In the genomic region with DNA sequence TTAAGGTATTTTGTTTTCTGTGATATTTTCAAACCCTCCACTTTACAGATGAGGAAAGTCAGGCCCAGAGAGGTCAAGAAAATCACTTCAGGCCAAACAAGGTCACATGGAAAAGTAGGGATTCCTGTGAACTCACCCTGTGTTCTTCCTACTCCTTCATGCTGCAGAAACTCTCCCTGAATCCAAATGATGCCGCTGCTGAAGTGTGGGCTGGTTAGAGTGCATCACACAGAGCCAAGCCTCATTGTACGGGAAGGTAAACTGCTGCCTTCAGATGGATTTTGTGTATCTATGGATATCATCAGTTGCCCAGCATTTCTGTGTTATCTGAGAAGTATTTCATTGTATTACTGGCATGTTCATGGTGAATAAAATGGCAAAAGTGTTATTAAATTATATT, we compare ENCODE assay signal across 22 cellular contexts.
"Had no signal": no experiment of that assay in that cellular context is flagged by ENCODE, and none has a peak within 500 bp of the region (broad histone marks: within the 10 kb centered on the region; RNA-seq: fewer than 3 reads in every experiment).

No MANE protein-coding gene starts in this region.

- ATAC-seq: stimulated activated effector memory CD8-positive, alpha-beta T cell treated with anti-CD3 and anti-CD28 coated beads, Interleukin-12 subunit alpha, Interleukin-12 subunit beta, amount 100 ng/mL, for 72 hours; stimulated activated memory B cell treated with anti-CD40 and anti-IgM and Interleukin-4, amounts not matched to agents 10 μg/mL and 1 μg/mL and 100 μg/mL, for 72 hours; stimulated activated naive B cell treated with anti-CD40 and anti-IgM and Interleukin-4, amounts not matched to agents 10 μg/mL and 1 μg/mL and 100 μg/mL, for 72 hours; stimulated activated naive CD8-positive, alpha-beta T cell treated with anti-CD3 and anti-CD28 coated beads, Interleukin-15, amount 100 ng/mL, for 72 hours; stimulated activated naive CD8-positive, alpha-beta T cell treated with anti-CD3 and anti-CD28 coated beads, Interleukin-15, Interleukin-2, amounts not matched to agents 100 U/mL and 50 U/mL, for 24 hours; upper lobe of right lung had no signal

- DNase-seq: stimulated activated CD4-positive, alpha-beta T cell treated with anti-CD3 and anti-CD28 coated beads, Interleukin-2, amount 100 ng/mL, for 48 hours; stimulated activated CD4-positive, alpha-beta T cell treated with anti-CD3 and anti-CD28 coated beads, Interleukin-4, amount 100 ng/mL, for 1 hour; stimulated activated CD4-positive, alpha-beta T cell treated with anti-CD3 and anti-CD28 coated beads, Interleukin-4, amount 100 ng/mL, for 24 hours; stimulated activated CD4-positive, alpha-beta T cell treated with anti-CD3 and anti-CD28 coated beads, Interleukin-4, amount 100 ng/mL, for 4 hours; stimulated activated CD8-positive, alpha-beta memory T cell treated with anti-CD3 and anti-CD28 coated beads, Interleukin-4, amount 100 ng/mL, for 48 hours; stimulated activated naive B cell treated with anti-CD40 and anti-IgM and Interleukin-4, amounts not matched to agents 10 μg/mL and 1 μg/mL and 100 μg/mL, for 72 hours; stimulated activated naive CD4-positive, alpha-beta T cell; stimulated activated naive CD4-positive, alpha-beta T cell treated with Interleukin-2 at 50 U/mL for 16 hours; stimulated activated naive CD8-positive, alpha-beta T cell treated with anti-CD3 and anti-CD28 coated beads, Interleukin-15, amount 100 ng/mL, for 72 hours; stimulated activated naive CD8-positive, alpha-beta T cell treated with anti-CD3 and anti-CD28 coated beads, Interleukin-15, Interleukin-2, amounts not matched to agents 100 U/mL and 50 U/mL, for 24 hours; stomach; substantia nigra; testis; thyroid gland; tibial artery; transverse colon; trophoblast cell; upper lobe of left lung; upper lobe of right lung; uterus had no signal
